In the genomic region with DNA sequence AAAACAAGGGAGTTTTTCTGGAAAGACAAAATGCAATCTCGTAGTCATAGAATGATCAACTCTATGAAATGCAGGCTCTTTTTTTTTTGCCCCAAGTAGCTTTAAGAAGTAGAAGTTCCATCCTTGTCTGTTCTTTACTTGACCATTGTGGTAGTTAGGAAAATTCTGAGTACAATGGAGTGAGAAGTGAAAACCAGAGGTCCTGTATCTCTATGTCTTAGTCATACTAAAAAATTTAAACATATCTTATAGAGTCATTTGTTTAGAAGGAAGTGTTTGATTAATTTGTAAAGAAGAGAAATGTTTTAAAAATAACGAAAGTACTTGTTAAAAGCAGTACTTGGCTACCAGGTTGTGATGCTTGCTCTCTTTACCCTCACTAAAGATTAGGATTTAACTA, we compare ENCODE assay signal across 27 cellular contexts. TPM values are rescaled to one million over a fixed set of nuclear protein-coding genes. Genes with fewer than 3 reads are reported as not detected.
DNase-seq lines count a peak whose midpoint lies in the region; ATAC-seq, FAIRE-seq and TF ChIP-seq lines count a peak whose summit lies in the region.
"Had no signal": no experiment of that assay in that cellular context is flagged by ENCODE, and none has a peak within 500 bp of the region (broad histone marks: within the 10 kb centered on the region; RNA-seq: fewer than 3 reads in every experiment).

No MANE protein-coding gene starts in this region.

- no peak overlapping the region for H2AK9ac ChIP-seq in IMR-90 (replicated peaks; ENCODE audit: low read depth, low read length, poor library complexity)

- H4K5ac ChIP-seq in IMR-90 (ENCODE audit: low read depth, low read length) = 0 out of 2 replicates have a peak overlapping the region, but pooled peaks have one; percentile 22

- POLR2A ChIA-PET in IMR-90 (lab: Charles Lee; ENCODE audit: unreplicated experiment) (no interaction called here), GM12878 (lab: Charles Lee) (interaction anchor here (1.1 kb wide), 1 partner anchor 15 kb away, joined by 5 read pairs; no protein-coding TSS in a partner anchor)

- peaks cover 0 to 18% of the 10 kb centered on the region in 2 donors for H3K36me3 Mint-ChIP-seq in activated T-cell treated with anti-CD3 and anti-CD28 coated beads, Interleukin-2, amount 50 U/mL, for 72 hours (ENCODE audit: insufficient read depth in 2 of 2)

- H3K23ac ChIP-seq in IMR-90 (ENCODE audit: low read depth, low read length) = no peak overlapping the region; the same call in 1 of the 2 replicates

- no peaks in the 10 kb centered on the region for H3K9me3 Mint-ChIP-seq in activated T-cell treated with anti-CD3 and anti-CD28 coated beads, Interleukin-2, amount 50 U/mL, for 72 hours

- no peak overlapping the region; the same call in 1 of the 2 replicates for H3K4ac ChIP-seq in IMR-90 (ENCODE audit: low read depth, low read length)

- H2BK15ac ChIP-seq in IMR-90 (ENCODE audit: low read depth, low read length) = no peak overlapping the region

- peak overlapping the region; percentile 5; the same call in 1 of the 2 replicates for H2BK20ac ChIP-seq in IMR-90 (ENCODE audit: low read depth, low read length)

- peak overlapping the region; percentile 16 for H3K27ac Mint-ChIP-seq in activated T-cell treated with anti-CD3 and anti-CD28 coated beads, Interleukin-2, amount 50 U/mL, for 72 hours

- peak overlapping the region in 1 of 2 experiments; percentile 41; a peak in 3 of 4 replicates for H4K8ac ChIP-seq in IMR-90 (ENCODE audit: low read depth in 2 of 2, low read length in 2 of 2)

- H3K4me3 Mint-ChIP-seq in activated T-cell treated with anti-CD3 and anti-CD28 coated beads, Interleukin-2, amount 50 U/mL, for 72 hours = no peak overlapping the region

- RAD21 ChIA-PET in GM12878 (lab: Charles Lee; ENCODE audit: unreplicated experiment) = no interaction called here

- H4K20me1 ChIP-seq in IMR-90 (ENCODE audit: insufficient read depth, low read length) = no peaks in the 10 kb centered on the region
- H4K20me1 ChIP-seq in GM12878 (ENCODE audit: control insufficient read depth, insufficient read depth) = no peaks in the 10 kb centered on the region
- H4K20me1 ChIP-seq: BLaER1 had no signal

- CTCF ChIA-PET in IMR-90 (lab: Yijun Ruan, JAX) (interaction anchor here (0.8 kb wide), 2 partner anchors 10 to 27 kb away, joined by 3 to 6 read pairs; no protein-coding TSS in a partner anchor), GM12878 (lab: Yijun Ruan, JAX) (interaction anchor here (1.0 kb wide), 1 partner anchor 139 kb away, joined by 3 read pairs; no protein-coding TSS in a partner anchor)

- H2BK5ac ChIP-seq in IMR-90 (ENCODE audit: low read depth, low read length, poor library complexity, severe bottlenecking) = peak overlapping the region; percentile 61

- in situ Hi-C loops in IMR-90 (cut with MboI; ENCODE audit: low sequenced_read_pairs) = no loop called here
- in situ Hi-C loops in GM12878 (cut with MboI) = no loop called here

- FAIRE-seq in GM12878 (lab: Jason Lieb, UNC) = no peak
- FAIRE-seq: GM12892 had no signal

- H3K4me3 ChIP-seq in IMR-90 (ENCODE audit: insufficient read depth, low read depth, low read length) = no peak overlapping the region
- no peak overlapping the region for H3K4me3 ChIP-seq in GM12878
- H3K4me3 ChIP-seq: BLaER1, SJCRH30 had no signal

- TF ChIP-seq CTCF in IMR-90 (conservative IDR thresholded peaks at IDR 0.05; ENCODE audit: low read depth, low read length) = no peak
- TF ChIP-seq CTCF in GM12878 (IDR thresholded peaks at IDR 0.05 in 2 of 3, conservative IDR thresholded peaks at IDR 0.05 in 1 of 3; ENCODE audit: control insufficient read depth in 2 of 3, extremely low read depth in 1 of 3, insufficient read depth in 1 of 3, low read depth in 3 of 3, low read length in 3 of 3) = no peak

- H3K9me3 ChIP-seq in IMR-90 (ENCODE audit: control insufficient read depth, insufficient read depth, low read length) (no peaks in the 10 kb centered on the region), GM12878 (replicated peaks; ENCODE audit: control insufficient read depth, insufficient read depth, low read length) (no peaks in the 10 kb centered on the region)
- H3K9me3 ChIP-seq: BLaER1, Caco-2, SJCRH30 had no signal

- peak overlapping the region; percentile 11; the same call in 1 of the 2 replicates for H3K18ac ChIP-seq in IMR-90 (ENCODE audit: low read depth, low read length)

- SMC1A ChIA-PET in GM12878 (lab: Charles Lee; ENCODE audit: uncharacterized antibody, unreplicated experiment) = interaction anchor here (0.5 to 1.4 kb wide), 5 partner anchors 9 to 88 kb away, joined by 3 to 5 read pairs (median 4); no protein-coding TSS in a partner anchor

- no peak overlapping the region for H4K91ac ChIP-seq in IMR-90 (ENCODE audit: insufficient read depth, low read depth, low read length)

- peak overlapping the region; percentile 63; the same call in 1 of the 2 replicates for H3K27ac ChIP-seq in IMR-90 (ENCODE audit: insufficient read depth, low read length)
- no peak overlapping the region for H3K27ac ChIP-seq in GM12878 (ENCODE audit: control insufficient read depth, insufficient read depth)
- H3K27ac ChIP-seq: 22Rv1, BLaER1, KMS-11, SJCRH30 had no signal

- DNase-seq in activated T-cell treated with anti-CD3 and anti-CD28 coated beads, Interleukin-2, amount 50 U/mL, for 72 hours = no peak
- DNase-seq in activated T-cell treated with anti-CD3 and anti-CD28 coated beads for 4 hours (no peak), IMR-90 (peak; percentile 66), GM12878 (ENCODE audit: low read depth, low spot score) (no peak), SW480 (ENCODE audit: low spot score) (no peak)
- DNase-seq: ACHN; Caco-2; CD4-positive, alpha-beta memory T cell; DMS 273 treated with DMSO at 0.1 percent for 48 hours; DMS79 treated with DMSO at 0.1 percent for 48 hours; GOT3; NCI-H1105 treated with DMSO at 0.1 percent for 48 hours; NCI-H1694; NCI-H2081; NCI-H2171; NCI-H524 treated with DMSO at 0.1 percent for 48 hours; OCI-M1; SJCRH30; T-helper 1 cell had no signal

- peaks cover 30% of the 10 kb centered on the region for H3K4me1 Mint-ChIP-seq in activated T-cell treated with anti-CD3 and anti-CD28 coated beads, Interleukin-2, amount 50 U/mL, for 72 hours (ENCODE audit: low read depth)

- H3K9ac ChIP-seq in IMR-90 (ENCODE audit: low read depth, low read length) (no peak overlapping the region), GM12878 (ENCODE audit: control insufficient read depth, insufficient read depth, low read length) (no peak overlapping the region)
- H3K9ac ChIP-seq: BLaER1, KMS-11 had no signal

- no peak overlapping the region for H3K14ac ChIP-seq in IMR-90 (replicated peaks; ENCODE audit: low read depth, low read length)

- peaks cover 9 to 26% of the 10 kb centered on the region in 2 experiments; a peak in 3 of 4 replicates for H3K79me1 ChIP-seq in IMR-90 (ENCODE audit: low read depth in 1 of 2, low read length in 2 of 2)

- H3K27me3 ChIP-seq in IMR-90 (ENCODE audit: control insufficient read depth, insufficient read depth, low read length) (no peaks in the 10 kb centered on the region), GM12878 (replicated peaks in 1 of 2; ENCODE audit: control insufficient read depth in 2 of 2, insufficient read depth in 2 of 2, low read length in 1 of 2) (no peaks in the 10 kb centered on the region)
- H3K27me3 ChIP-seq: BLaER1, SJCRH30 had no signal

- BruUV-seq in IMR-90 (replicated peaks; lab: Mats Ljungman, UMichigan) (no TSS peak), GM12878 (replicated peaks; lab: Mats Ljungman, UMichigan) (no TSS peak)

- no peak overlapping the region for H2AK5ac ChIP-seq in IMR-90 (ENCODE audit: low read depth, low read length)

- dilution Hi-C loops in IMR-90 (cut with HindIII; ENCODE audit: low sequenced_read_pairs, unreplicated experiment) = no loop called here

- TF ChIP-seq POLR2A in IMR-90 (IDR thresholded peaks at IDR 0.05; ENCODE audit: low read depth, low read length) = no peak
- TF ChIP-seq POLR2A in GM12878 (IDR thresholded peaks at IDR 0.05; ENCODE audit: low read depth, low read length) = no peak

- no peaks in the 10 kb centered on the region for H3K27me3 Mint-ChIP-seq in activated T-cell treated with anti-CD3 and anti-CD28 coated beads, Interleukin-2, amount 50 U/mL, for 72 hours (ENCODE audit: low read depth)
- H3K27me3 Mint-ChIP-seq: CD4-positive, alpha-beta memory T cell had no signal

- ATAC-seq in activated T-cell treated with anti-CD3 and anti-CD28 coated beads, Interleukin-2, amount 50 U/mL, for 72 hours (replicated peaks in 1 of 2) = peak in 1 of 2 donors; percentile 45
- peak; percentile 87 for ATAC-seq in IMR-90 (ENCODE audit: low read depth)
- ATAC-seq in GM12878 = peak; percentile 27
- no peak for ATAC-seq in GM18909 (IDR thresholded peaks at IDR 0.05; ENCODE audit: poor library complexity, unreplicated experiment)
- ATAC-seq in HG02973 (IDR thresholded peaks at IDR 0.05; ENCODE audit: unreplicated experiment) = no peak
- ATAC-seq in GM18502 (IDR thresholded peaks at IDR 0.05; ENCODE audit: poor library complexity, unreplicated experiment) = no peak
- ATAC-seq: HCT116 had no signal

- peaks cover 32% of the 10 kb centered on the region for H3K36me3 ChIP-seq in IMR-90 (ENCODE audit: control insufficient read depth, insufficient read depth, low read length)
- H3K36me3 ChIP-seq in GM12878 (ENCODE audit: control insufficient read depth in 2 of 2, insufficient read depth in 2 of 2, low read length in 1 of 2) = peaks cover 0 to 3% of the 10 kb centered on the region in 2 experiments; a peak in 1 of 4 replicates

- TF ChIP-seq RAD21 in IMR-90 (IDR thresholded peaks at IDR 0.05; ENCODE audit: low read length) (no peak), GM12878 (IDR thresholded peaks at IDR 0.05; ENCODE audit: insufficient read depth, low read depth, low read length) (no peak)

- peak overlapping the region; percentile 31; the same call in 1 of the 2 replicates for H2BK120ac ChIP-seq in IMR-90 (ENCODE audit: low read depth, low read length)

- H3K9me1 ChIP-seq in IMR-90 (ENCODE audit: insufficient read depth, low read length) = peaks cover 7% of the 10 kb centered on the region

- H3K4me2 ChIP-seq in IMR-90 (ENCODE audit: low read depth, low read length) (peak overlapping the region; percentile 31; the same call in 1 of the 2 replicates), GM12878 (ENCODE audit: control insufficient read depth, insufficient read depth) (no peak overlapping the region)
- H3K4me2 ChIP-seq: BLaER1, KMS-11 had no signal

- intact Hi-C loops in IMR-90 (cut with micrococcal nuclease) (loop anchor here (2.0 to 5.0 kb wide), 3 partner anchors 47 to 412 kb away; a partner anchor contains a TSS), GM12878 (cut with micrococcal nuclease; ENCODE audit: unreplicated experiment) (no loop called here)

- H3K56ac ChIP-seq in IMR-90 (ENCODE audit: extremely low read depth, insufficient read depth, low read length) = no peak overlapping the region

- 80 to 100% methylated on average over 1 of the region's 2 CpGs for WGBS in IMR-90 (ENCODE audit: extremely low coverage in 2 of 2, insufficient read length in 1 of 2), 2 experiments
- 0% methylated on average over 2 of the region's 2 CpGs for WGBS in GM12878 (ENCODE audit: insufficient coverage, insufficient replicate concordance, low lambda C conversion rate, missing lambda C conversion rate)

- TF ChIP-seq EP300 in GM12878 (IDR thresholded peaks at IDR 0.05; ENCODE audit: borderline replicate concordance in 1 of 2, control insufficient read depth in 1 of 2, low read depth in 2 of 2, low read length in 2 of 2) = no peak

- H3K4me1 ChIP-seq in IMR-90 (ENCODE audit: control insufficient read depth, insufficient read depth, low read length) = peaks cover 6% of the 10 kb centered on the region
- no peaks in the 10 kb centered on the region for H3K4me1 ChIP-seq in GM12878 (ENCODE audit: control insufficient read depth, insufficient read depth, low read length)
- H3K4me1 ChIP-seq: SJCRH30 had no signal

- no peaks in the 10 kb centered on the region for H3K79me2 ChIP-seq in GM12878 (ENCODE audit: control insufficient read depth, insufficient read depth, low read length)

- H2AFZ ChIP-seq in IMR-90 (replicated peaks; ENCODE audit: low read length, poor library complexity) = no peak overlapping the region
- H2AFZ ChIP-seq in GM12878 (ENCODE audit: control insufficient read depth, low read depth, low read length) = no peak overlapping the region

RNA-seq across cellular contexts. Expression of a gene that starts 52.4 kb away (rescaled TPM):
- 10 to 100 TPM; 33.7 to 36.9 TPM for total RNA-seq in activated T-cell treated with anti-CD3 and anti-CD28 coated beads, Interleukin-2, amount 50 U/mL, for 72 hours
- total RNA-seq in IMR-90 (2012; rRNA removed) (53.4 and 84.2 TPM in 2 replicates), GM12878 (2014; rRNA removed) (12.0 and 14.4 TPM in 2 replicates), GM12878 (2014; rRNA removed; fragmentation: Illumina TruSeq; extraction: Trizol) (14.1 and 14.6 TPM in 2 replicates), GM12878 (2021) (9.5 and 10.8 TPM in 2 replicates)
- polyA plus RNA-seq in IMR-90 (2012; rRNA removed) (21.0 and 28.7 TPM in 2 replicates), GM12878 (2011; rRNA removed) (11.7 and 19.0 TPM in 2 replicates), GM12878 (2014; fragmentation: Illumina TruSeq; extraction: Trizol) (12.4 and 15.8 TPM in 2 replicates), GM12878 (2014; fragmentation: Nextera tagmentation; extraction: Ambion mirVana) (1 to 10 TPM; 3.5 to 4.9 TPM), GM12878 (2014; rRNA removed) (8.0 and 8.6 TPM in 2 replicates), GM12878 (2016; fragmentation: Nextera tagmentation; extraction: Ambion mirVana) (10 to 100 TPM; 13.8 to 15.4 TPM)
- polyA plus RNA-seq in IMR-90 (2012; cell fraction: cytosol; rRNA removed) = 4.9 and 6.5 TPM in 2 replicates
- polyA plus RNA-seq in IMR-90 (2012; cell fraction: nucleus; rRNA removed; ENCODE audit: low replicate concordance) = 6.0 and 33.5 TPM in 2 replicates
- 16.3 and 22.2 TPM in 2 replicates for total RNA-seq in GM12878 (2013; cell fraction: nucleolus; rRNA removed)
- polyA plus RNA-seq in GM12878 (2011; ENCODE audit: low read depth) = 2.3 TPM
- polyA plus RNA-seq in GM12878 (2011; cell fraction: cytosol; rRNA removed) = 4.1 and 5.7 TPM in 2 replicates
- polyA plus RNA-seq in GM12878 (2011; cell fraction: nucleus; rRNA removed) = 4.6 and 5.1 TPM in 2 replicates
- 5.3 and 5.6 TPM in 2 replicates for polyA plus RNA-seq in GM12878 (2012)
- 10.1 and 14.4 TPM in 2 replicates for polyA minus RNA-seq in GM12878 (2011; rRNA and poly(A)+ RNA removed)
- polyA minus RNA-seq in GM12878 (2011; cell fraction: cytosol; rRNA and poly(A)+ RNA removed) = 6.3 and 7.8 TPM in 2 replicates
- polyA minus RNA-seq in GM12878 (2011; cell fraction: nucleus; rRNA and poly(A)+ RNA removed) = 5.2 and 11.9 TPM in 2 replicates

Comparison
In these comparisons a context has a peak if more than half of its experiments do, and no peak if none do; other contexts are left out.
1. ATAC-seq: peak in IMR-90 (single experiment) and GM12878 (single experiment); none in GM18909 (single experiment), HG02973 (single experiment) and GM18502 (single experiment).